In the genomic region with DNA sequence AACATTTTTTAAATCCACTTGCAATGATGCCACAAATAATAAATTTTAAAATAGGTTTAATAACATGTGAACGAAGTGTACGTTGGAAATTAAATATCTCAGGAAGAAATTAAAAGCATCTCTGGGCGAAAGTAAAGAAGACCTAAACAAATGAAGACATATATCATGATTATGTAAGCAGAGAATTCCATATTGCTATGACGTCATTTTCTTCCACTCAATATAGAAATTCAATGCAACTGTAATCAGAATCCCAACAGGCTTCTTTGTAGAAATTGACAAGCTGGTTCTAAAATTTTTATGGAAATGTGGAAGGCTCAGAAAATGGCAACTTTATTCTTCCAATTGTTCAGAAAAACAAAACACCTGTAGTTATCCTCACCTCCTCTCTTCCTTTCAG, we compare ENCODE assay signal across 42 cellular contexts. TPM values are rescaled to one million over a fixed set of nuclear protein-coding genes. Genes with fewer than 3 reads are reported as not detected.
"Had no signal": no experiment of that assay in that cellular context is flagged by ENCODE, and none has a peak within 500 bp of the region (broad histone marks: within the 10 kb centered on the region; RNA-seq: fewer than 3 reads in every experiment).

No MANE protein-coding gene starts in this region.

- H3K4me3 Mint-ChIP-seq: activated naive CD4-positive, alpha-beta T cell treated with anti-CD3 and anti-CD28 coated beads for 36 hours; activated naive CD4-positive, alpha-beta T cell treated with anti-CD3 and anti-CD28 coated beads, Interleukin-2, amount 10 ng/mL, durations not matched to agents 7 days and 5 days; activated naive CD4-positive, alpha-beta T cell treated with anti-CD3 and anti-CD28 coated beads, Interleukin-2, amount 50 U/mL, for 24 hours; activated naive CD8-positive, alpha-beta T cell; activated naive CD8-positive, alpha-beta T cell treated with anti-CD3 and anti-CD28 coated beads for 36 hours; activated naive CD8-positive, alpha-beta T cell treated with anti-CD3 and anti-CD28 coated beads, Interleukin-2, amount 10 ng/mL, durations not matched to agents 7 days and 5 days; activated naive CD8-positive, alpha-beta T cell treated with anti-CD3 and anti-CD28 coated beads, Interleukin-2, amount 50 U/mL, for 24 hours; activated T-cell treated with anti-CD3 and anti-CD28 coated beads, Interleukin-2, amount 50 U/mL, for 24 hours; activated T-cell treated with anti-CD3 and anti-CD28 coated beads, Interleukin-2, amount 50 U/mL, for 4 hours; activated T-cell treated with anti-CD3 and anti-CD28 coated beads, Interleukin-2, amount 50 U/mL, for 72 hours; activated T-helper 1 cell treated with anti-CD3 and anti-CD28 coated beads, Interleukin-12 subunit alpha, Interleukin-12 subunit beta, Interleukin-2, Interleukin-4 antibody, amounts not matched to agents 30 ng/mL and 10 ng/mL and 1 ng/mL, durations not matched to agents 14 hours and 24 hours and 36 hours; activated T-helper 17 cell treated with anti-CD3 and anti-CD28 coated beads, Interleukin-2, amount 50 U/mL, for 72 hours; brain; central memory CD8-positive, alpha-beta T cell had no signal

- ATAC-seq: activated naive CD4-positive, alpha-beta T cell treated with anti-CD3 and anti-CD28 coated beads, Interleukin-2, amount 50 U/mL, for 72 hours; activated naive CD8-positive, alpha-beta T cell treated with anti-CD3 and anti-CD28 coated beads, Interleukin-2, amount 50 U/mL, for 24 hours; activated T-cell treated with anti-CD3 and anti-CD28 coated beads, Interleukin-2, amount 50 U/mL, for 4 hours; activated T-cell treated with anti-CD3 and anti-CD28 coated beads, Interleukin-2, amount 50 U/mL, for 72 hours; activated T-helper 17 cell treated with anti-CD3 and anti-CD28 coated beads, Interleukin-2, amount 50 U/mL, for 72 hours; body of pancreas had no signal

- DNase-seq: activated effector memory CD4-positive, alpha-beta T cell treated with anti-CD3 and anti-CD28 coated beads, Interleukin-2, amount 50 U/mL, for 16 hours; activated effector memory CD4-positive, alpha-beta T cell treated with Interleukin-2 at 50 U/mL for 16 hours; activated gamma-delta T cell; activated gamma-delta T cell treated with Interleukin-2 at 50 U/mL for 16 hours; activated naive CD4-positive, alpha-beta T cell; activated naive CD4-positive, alpha-beta T cell treated with anti-CD3 and anti-CD28 coated beads for 36 hours; activated naive CD4-positive, alpha-beta T cell treated with anti-CD3 and anti-CD28 coated beads, Interleukin-2, amount 10 ng/mL, durations not matched to agents 7 days and 5 days; activated naive CD4-positive, alpha-beta T cell treated with anti-CD3 and anti-CD28 coated beads, Interleukin-2, amount 50 U/mL, for 16 hours; activated naive CD4-positive, alpha-beta T cell treated with Interleukin-2 at 50 U/mL for 16 hours; activated naive CD8-positive, alpha-beta T cell treated with anti-CD3 and anti-CD28 coated beads for 36 hours; activated naive CD8-positive, alpha-beta T cell treated with anti-CD3 and anti-CD28 coated beads, Interleukin-2, amount 10 ng/mL, durations not matched to agents 7 days and 5 days; activated naive CD8-positive, alpha-beta T cell treated with anti-CD3 and anti-CD28 coated beads, Interleukin-2, amount 50 U/mL, for 24 hours; activated T-cell treated with anti-CD3 and anti-CD28 coated beads, Interleukin-2, amount 50 U/mL, for 1 hour; activated T-cell treated with anti-CD3 and anti-CD28 coated beads, Interleukin-2, amount 50 U/mL, for 24 hours; activated T-cell treated with anti-CD3 and anti-CD28 coated beads, Interleukin-2, amount 50 U/mL, for 4 hours; activated T-cell treated with anti-CD3 and anti-CD28 coated beads, Interleukin-2, amount 50 U/mL, for 48 hours; activated T-cell treated with anti-CD3 and anti-CD28 coated beads, Interleukin-2, amount 50 U/mL, for 72 hours; amniotic stem cell; amygdala; anterior cingulate cortex; aorta; body of pancreas; brain microvascular endothelial cell; caudate nucleus; central memory CD4-positive, alpha-beta T cell; cerebellar nuclear complex had no signal

- H3K9me3 Mint-ChIP-seq: activated naive CD4-positive, alpha-beta T cell treated with anti-CD3 and anti-CD28 coated beads, Interleukin-2, amount 50 U/mL, for 72 hours; activated naive CD8-positive, alpha-beta T cell treated with anti-CD3 and anti-CD28 coated beads, Interleukin-2, amount 10 ng/mL, durations not matched to agents 7 days and 5 days; activated T-helper 1 cell treated with anti-CD3 and anti-CD28 coated beads, Interleukin-12 subunit alpha, Interleukin-12 subunit beta, Interleukin-2, Interleukin-4 antibody, amounts not matched to agents 30 ng/mL and 10 ng/mL and 1 ng/mL, durations not matched to agents 14 hours and 24 hours and 36 hours; activated T-helper 17 cell treated with anti-CD3 and anti-CD28 coated beads, Interleukin-2, amount 50 U/mL, for 72 hours; activated T-helper 2 cell treated with anti-CD3 and anti-CD28 coated beads, Interferon-gamma antibody, Interleukin-2, Interleukin-4, amounts not matched to agents 10 μg/mL and 5 μg/mL and 100 μg/mL, durations not matched to agents 14 hours and 24 hours and 36 hours; central memory CD8-positive, alpha-beta T cell had no signal

- FAIRE-seq: astrocyte, bronchial epithelial cell had no signal

- H3K27me3 ChIP-seq: adrenal gland, ascending aorta, body of pancreas, brain microvascular endothelial cell had no signal

- H3K4me1 ChIP-seq: adrenal gland, ascending aorta, body of pancreas, breast epithelium had no signal

- H3K36me3 ChIP-seq: adrenal gland, ascending aorta, brain microvascular endothelial cell, breast epithelium, cardiac muscle cell had no signal

- H3K27ac ChIP-seq: adrenal gland, ascending aorta, body of pancreas, brain microvascular endothelial cell, breast epithelium, cardiac muscle cell had no signal

- H3K4me1 Mint-ChIP-seq: activated naive CD4-positive, alpha-beta T cell treated with anti-CD3 and anti-CD28 coated beads, Interleukin-2, amount 10 ng/mL, durations not matched to agents 7 days and 5 days; activated naive CD4-positive, alpha-beta T cell treated with anti-CD3 and anti-CD28 coated beads, Interleukin-2, amount 50 U/mL, for 24 hours; activated naive CD8-positive, alpha-beta T cell treated with anti-CD3 and anti-CD28 coated beads for 36 hours; activated naive CD8-positive, alpha-beta T cell treated with anti-CD3 and anti-CD28 coated beads, Interleukin-2, amount 10 ng/mL, durations not matched to agents 7 days and 5 days; activated naive CD8-positive, alpha-beta T cell treated with anti-CD3 and anti-CD28 coated beads, Interleukin-2, amount 50 U/mL, for 24 hours; activated T-helper 17 cell treated with anti-CD3 and anti-CD28 coated beads, Interleukin-2, amount 50 U/mL, for 72 hours; central memory CD8-positive, alpha-beta T cell had no signal

- H3K9me3 ChIP-seq: adrenal gland, ascending aorta, body of pancreas, breast epithelium had no signal

- H3K27ac Mint-ChIP-seq: activated naive CD4-positive, alpha-beta T cell treated with anti-CD3 and anti-CD28 coated beads for 36 hours; activated naive CD4-positive, alpha-beta T cell treated with anti-CD3 and anti-CD28 coated beads, Interleukin-2, amount 10 ng/mL, durations not matched to agents 7 days and 5 days; activated naive CD4-positive, alpha-beta T cell treated with anti-CD3 and anti-CD28 coated beads, Interleukin-2, amount 50 U/mL, for 72 hours; activated naive CD8-positive, alpha-beta T cell; activated naive CD8-positive, alpha-beta T cell treated with anti-CD3 and anti-CD28 coated beads for 36 hours; activated naive CD8-positive, alpha-beta T cell treated with anti-CD3 and anti-CD28 coated beads, Interleukin-2, amount 10 ng/mL, durations not matched to agents 7 days and 5 days; activated naive CD8-positive, alpha-beta T cell treated with anti-CD3 and anti-CD28 coated beads, Interleukin-2, amount 50 U/mL, for 24 hours; activated T-cell treated with anti-CD3 and anti-CD28 coated beads, Interleukin-2, amount 50 U/mL, for 24 hours; activated T-cell treated with anti-CD3 and anti-CD28 coated beads, Interleukin-2, amount 50 U/mL, for 72 hours; activated T-helper 1 cell treated with anti-CD3 and anti-CD28 coated beads, Interleukin-12 subunit alpha, Interleukin-12 subunit beta, Interleukin-2, Interleukin-4 antibody, amounts not matched to agents 30 ng/mL and 10 ng/mL and 1 ng/mL, durations not matched to agents 14 hours and 24 hours and 36 hours; activated T-helper 17 cell treated with anti-CD3 and anti-CD28 coated beads, Interleukin-2, amount 50 U/mL, for 72 hours; activated T-helper 2 cell treated with anti-CD3 and anti-CD28 coated beads, Interferon-gamma antibody, Interleukin-2, Interleukin-4, amounts not matched to agents 10 μg/mL and 5 μg/mL and 100 μg/mL, durations not matched to agents 14 hours and 24 hours and 36 hours; brain had no signal

- H3K4me3 ChIP-seq: adrenal gland, ascending aorta, body of pancreas, breast epithelium, cardiac muscle cell had no signal

RNA-seq across cellular contexts. Expression of gene RBFOX3, which starts 33.8 kb away (rescaled TPM):
- total RNA-seq: activated naive CD4-positive, alpha-beta T cell treated with anti-CD3 and anti-CD28 coated beads for 36 hours; activated naive CD4-positive, alpha-beta T cell treated with anti-CD3 and anti-CD28 coated beads, Interleukin-2, amount 50 U/mL, for 72 hours; activated naive CD8-positive, alpha-beta T cell treated with anti-CD3 and anti-CD28 coated beads for 36 hours; activated naive CD8-positive, alpha-beta T cell treated with anti-CD3 and anti-CD28 coated beads, Interleukin-2, amount 10 ng/mL, durations not matched to agents 7 days and 5 days; activated T-cell treated with anti-CD3 and anti-CD28 coated beads, Interleukin-2, amount 50 U/mL, for 4 hours; activated T-helper 1 cell treated with anti-CD3 and anti-CD28 coated beads, Interleukin-12 subunit alpha, Interleukin-12 subunit beta, Interleukin-2, Interleukin-4 antibody, amounts not matched to agents 30 ng/mL and 10 ng/mL and 1 ng/mL, durations not matched to agents 14 hours and 24 hours and 36 hours; activated T-helper 17 cell treated with anti-CD3 and anti-CD28 coated beads, Interleukin-2, amount 50 U/mL, for 72 hours; activated T-helper 2 cell treated with anti-CD3 and anti-CD28 coated beads, Interferon-gamma antibody, Interleukin-2, Interleukin-4, amounts not matched to agents 10 μg/mL and 5 μg/mL and 100 μg/mL, durations not matched to agents 14 hours and 24 hours and 36 hours; ascending aorta; breast epithelium; cardiac septum; chondrocyte had no signal
